16 cellular contexts compared by ENCODE assay signal in genomic region chr4:68070302-68070701, GRCh38. TPM values are rescaled to one million over a fixed set of nuclear protein-coding genes. Genes with fewer than 3 reads are reported as not detected.
DNase-seq lines count a peak whose midpoint lies in the region; TF ChIP-seq lines count a peak whose summit lies in the region.
"Had no signal": no experiment of that assay in that cellular context is flagged by ENCODE, and none has a peak within 500 bp of the region (broad histone marks: within the 10 kb centered on the region; RNA-seq: fewer than 3 reads in every experiment).

No MANE protein-coding gene starts in this region.

- no peak overlapping the region for H4K12ac ChIP-seq in trophoblast cell (ENCODE audit: low read depth, low read length)

- H2BK120ac ChIP-seq in trophoblast cell (ENCODE audit: insufficient read depth, low read length, poor library complexity), result no peak overlapping the region

- H3K36me3 Mint-ChIP-seq in endodermal cell (ENCODE audit: low read depth), result no peaks in the 10 kb centered on the region
- H3K36me3 Mint-ChIP-seq: CD4-positive, CD25-positive, alpha-beta regulatory T cell had no signal

- H3K18ac ChIP-seq in trophoblast cell (ENCODE audit: low read length), result no peak overlapping the region

- peak; percentile 43 for DNase-seq in ELF-1 (ENCODE audit: low read depth, low spot score)
- peak; percentile 68 for DNase-seq in NCI-H226
- peak; percentile 63 for DNase-seq in endodermal cell
- peak; percentile 86 to 96 for DNase-seq in trophoblast cell
- no peak for DNase-seq in germinal center (ENCODE audit: low spot score)
- no peak for DNase-seq in anterior cingulate cortex (lab: John Stamatoyannopoulos, UW)
- no peak for DNase-seq in epidermal melanocyte (ENCODE audit: insufficient read length, low spot score)
- DNase-seq: CD4-positive, CD25-positive, alpha-beta regulatory T cell; DMS53; GOT3 had no signal

- H3K27me3 ChIP-seq in endodermal cell (ENCODE audit: control insufficient read depth, insufficient read depth, low read length, poor library complexity, severe bottlenecking) (no peaks in the 10 kb centered on the region), trophoblast cell (ENCODE audit: insufficient read depth, low read length) (no peaks in the 10 kb centered on the region)
- H3K27me3 ChIP-seq: BLaER1 had no signal

- no peak overlapping the region for H3K4ac ChIP-seq in trophoblast cell (ENCODE audit: low read depth, low read length)

- H3K79me1 ChIP-seq in trophoblast cell (ENCODE audit: low read length), result no peaks in the 10 kb centered on the region

- H3K4me3 ChIP-seq in endodermal cell (ENCODE audit: low read length) (no peak overlapping the region), trophoblast cell (ENCODE audit: low read depth, low read length) (no peak overlapping the region)
- H3K4me3 ChIP-seq: BLaER1, HAP-1 had no signal

- no peaks in the 10 kb centered on the region for H3K79me2 ChIP-seq in trophoblast cell (ENCODE audit: control insufficient read depth, insufficient read depth, low read length, poor library complexity)

- H3K9me3 ChIP-seq in endodermal cell (ENCODE audit: control insufficient read depth, low read length), result no peaks in the 10 kb centered on the region
- H3K9me3 ChIP-seq in trophoblast cell (ENCODE audit: insufficient read depth, low read depth, low read length), result no peaks in the 10 kb centered on the region
- H3K9me3 ChIP-seq: BLaER1, HAP-1 had no signal

- H3K23ac ChIP-seq in trophoblast cell (ENCODE audit: low read length), result no peak overlapping the region

- no peak overlapping the region for H4K8ac ChIP-seq in trophoblast cell (ENCODE audit: low read depth, low read length)

- no peak overlapping the region for H2BK5ac ChIP-seq in trophoblast cell (ENCODE audit: low read depth, low read length, poor library complexity)

- no peak overlapping the region for H3K14ac ChIP-seq in trophoblast cell (ENCODE audit: low read length)

- no peaks in the 10 kb centered on the region for H3K9me3 Mint-ChIP-seq in endodermal cell

- H3K27me3 Mint-ChIP-seq in endodermal cell (ENCODE audit: insufficient read depth), result no peaks in the 10 kb centered on the region
- H3K27me3 Mint-ChIP-seq: CD4-positive, CD25-positive, alpha-beta regulatory T cell had no signal

- H2AFZ ChIP-seq in trophoblast cell (ENCODE audit: insufficient read depth, low read length, poor library complexity), result no peak overlapping the region

- H3K27ac ChIP-seq in endodermal cell (ENCODE audit: low read depth, low read length) (no peak overlapping the region), trophoblast cell (ENCODE audit: low read depth, low read length) (no peak overlapping the region)
- H3K27ac ChIP-seq: 22Rv1, BLaER1 had no signal

- no peak overlapping the region for H3K4me3 Mint-ChIP-seq in endodermal cell
- H3K4me3 Mint-ChIP-seq: CD4-positive, CD25-positive, alpha-beta regulatory T cell had no signal

- H3K9ac ChIP-seq in endodermal cell (ENCODE audit: extremely low read depth, low read length, poor library complexity, severe bottlenecking), result no peak overlapping the region
- no peak overlapping the region for H3K9ac ChIP-seq in trophoblast cell (ENCODE audit: low read length)
- H3K9ac ChIP-seq: BLaER1 had no signal

- H3K4me1 ChIP-seq in endodermal cell (ENCODE audit: control insufficient read depth, insufficient read depth, low read length), result peaks cover 10% of the 10 kb centered on the region
- no peaks in the 10 kb centered on the region for H3K4me1 ChIP-seq in trophoblast cell (ENCODE audit: control insufficient read depth in 1 of 2, insufficient read depth in 2 of 2, low read length in 2 of 2)
- H3K4me1 ChIP-seq: BLaER1, HAP-1 had no signal

- no peak overlapping the region for H2AK5ac ChIP-seq in trophoblast cell (ENCODE audit: low read length)

- H3K36me3 ChIP-seq in endodermal cell (ENCODE audit: control insufficient read depth, insufficient read depth, low read length) (no peaks in the 10 kb centered on the region), trophoblast cell (ENCODE audit: control insufficient read depth in 1 of 2, insufficient read depth in 2 of 2, low read length in 2 of 2) (no peaks in the 10 kb centered on the region)
- H3K36me3 ChIP-seq: BLaER1, HAP-1 had no signal

- H2BK12ac ChIP-seq in trophoblast cell (ENCODE audit: low read length), result no peak overlapping the region

- no peak overlapping the region for H4K91ac ChIP-seq in trophoblast cell (ENCODE audit: low read depth, low read length)

- TF ChIP-seq CTCF in endodermal cell (conservative IDR thresholded peaks at IDR 0.05), result no peak

- peak overlapping the region; percentile 29 for H3K27ac Mint-ChIP-seq in endodermal cell
- H3K27ac Mint-ChIP-seq: CD4-positive, CD25-positive, alpha-beta regulatory T cell had no signal

- H3K4me2 ChIP-seq in trophoblast cell (ENCODE audit: low read length), result no peak overlapping the region
- H3K4me2 ChIP-seq: BLaER1 had no signal

- H3K4me1 Mint-ChIP-seq in endodermal cell, result peaks cover 16% of the 10 kb centered on the region
- H3K4me1 Mint-ChIP-seq: CD4-positive, CD25-positive, alpha-beta regulatory T cell had no signal

RNA-seq across cellular contexts. Expression of gene TMPRSS11F, which starts 59.4 kb away (rescaled TPM):
- total RNA-seq in endodermal cell, result not detected
- polyA plus RNA-seq in endodermal cell (2013, experiment 1 of 2), result not detected
- polyA plus RNA-seq in endodermal cell (2013, experiment 2 of 2), result not detected
- polyA plus RNA-seq in trophoblast cell (2013), result 0.01 TPM in 1 of 2 replicates, not detected in the other
- total RNA-seq: A673; CD4-positive, CD25-positive, alpha-beta regulatory T cell; G401; HT1080 had no signal
- polyA plus RNA-seq: CD4-positive, CD25-positive, alpha-beta regulatory T cell had no signal

Comparison
In these comparisons a context has a peak if more than half of its experiments do, and no peak if none do; other contexts are left out.
1. DNase-seq: peak in ELF-1 (single experiment), NCI-H226 (single experiment), endodermal cell (single experiment) and trophoblast cell (2 of 2); none in germinal center (single experiment), anterior cingulate cortex (0 of 58) and epidermal melanocyte (single experiment).